In genomic region chr7:106071999-106072714, GRCh38 we compare ENCODE assay signal across 1 cellular context.
TF ChIP-seq lines count a peak whose summit lies in the region.

No MANE protein-coding gene starts in this region.

TF ChIP-seq in HepG2, 621 proteins besides CTCF, POLR2A, EP300 and RAD21 (continued from another document and continues in another):
- TF ChIP-seq ZNF44 (CRISPR knock-in tag; IDR thresholded peaks at IDR 0.05) (no peak), ISL2 (CRISPR knock-in tag; IDR thresholded peaks at IDR 0.05) (peak; percentile 78), KDM1A (CRISPR knock-in tag; IDR thresholded peaks at IDR 0.05) (no peak), TCF7L2 (IDR thresholded peaks at IDR 0.05; ENCODE audit: low read depth, low read length) (no peak), ATF7-NPFF (CRISPR knock-in tag; IDR thresholded peaks at IDR 0.05; ENCODE audit: low read depth) (no peak), MED8 (CRISPR knock-in tag; IDR thresholded peaks at IDR 0.05; ENCODE audit: insufficient replicate concordance) (no peak), ZNF850 (CRISPR knock-in tag; conservative IDR thresholded peaks at IDR 0.05) (no peak), TEAD2 (CRISPR knock-in tag; IDR thresholded peaks at IDR 0.05) (no peak), DRAP1 (CRISPR knock-in tag; IDR thresholded peaks at IDR 0.05) (no peak), TBX2 (CRISPR knock-in tag; IDR thresholded peaks at IDR 0.05; ENCODE audit: borderline replicate concordance) (peak; percentile 47; the same call in 1 of the 2 replicates), KLF15 (CRISPR knock-in tag; IDR thresholded peaks at IDR 0.05; ENCODE audit: borderline replicate concordance) (no peak), KLF16 (CRISPR knock-in tag; IDR thresholded peaks at IDR 0.05) (0 out of 4 replicates have a peak, but pooled peaks of 1 of the 2 experiments have one; percentile 45), KMT2A (CRISPR knock-in tag; IDR thresholded peaks at IDR 0.05) (peak; percentile 73; the same call in 1 of the 2 replicates), U2AF2 (IDR thresholded peaks at IDR 0.05; ENCODE audit: low read depth, low read length) (no peak), POLR2G (IDR thresholded peaks at IDR 0.05; ENCODE audit: low read depth, low read length) (no peak), IRF1 (CRISPR knock-in tag; IDR thresholded peaks at IDR 0.05; ENCODE audit: low read depth) (no peak), ZC3H4 (CRISPR knock-in tag; IDR thresholded peaks at IDR 0.05; ENCODE audit: borderline replicate concordance) (no peak), ZNF766 (CRISPR knock-in tag; IDR thresholded peaks at IDR 0.05; ENCODE audit: borderline replicate concordance) (no peak), ZNF331 (CRISPR knock-in tag; IDR thresholded peaks at IDR 0.05) (peak; percentile 69; the same call in 1 of the 2 replicates), PHF21A (CRISPR knock-in tag; IDR thresholded peaks at IDR 0.05) (peak; percentile 82), TAF15 (IDR thresholded peaks at IDR 0.05; ENCODE audit: low read depth, low read length, poor library complexity, severe bottlenecking) (no peak), RNF2 (conservative IDR thresholded peaks at IDR 0.05; ENCODE audit: low read depth) (no peak), CBX5 (CRISPR knock-in tag; IDR thresholded peaks at IDR 0.05; ENCODE audit: borderline replicate concordance) (no peak), NFIB (CRISPR knock-in tag; IDR thresholded peaks at IDR 0.05; ENCODE audit: borderline replicate concordance) (no peak), ZFP82 (CRISPR knock-in tag; IDR thresholded peaks at IDR 0.05; ENCODE audit: borderline replicate concordance) (no peak), ZNF431 (CRISPR knock-in tag; IDR thresholded peaks at IDR 0.05; ENCODE audit: borderline replicate concordance, low read depth) (no peak), ZNF616 (CRISPR knock-in tag; IDR thresholded peaks at IDR 0.05; ENCODE audit: low read depth) (no peak), ZBTB33 (CRISPR knock-in tag; IDR thresholded peaks at IDR 0.05) (no peak), ZMYM3 (CRISPR knock-in tag; IDR thresholded peaks at IDR 0.05) (peak; percentile 47; the same call in 1 of the 2 replicates), ZNF543 (CRISPR knock-in tag; IDR thresholded peaks at IDR 0.05) (peak; percentile 48; the same call in 1 of the 2 replicates), POLR2AphosphoS2 (IDR thresholded peaks at IDR 0.05; ENCODE audit: low read depth, low read length) (no peak), SETDB1 (CRISPR knock-in tag; IDR thresholded peaks at IDR 0.05; ENCODE audit: borderline replicate concordance) (no peak), SRSF9 (IDR thresholded peaks at IDR 0.05; ENCODE audit: borderline replicate concordance, insufficient read depth, low read depth, low read length, poor library complexity, severe bottlenecking) (no peak), ZNF574 (CRISPR knock-in tag; IDR thresholded peaks at IDR 0.05) (0 out of 2 replicates have a peak, but pooled peaks have one; percentile 31), PRDM4 (CRISPR knock-in tag; IDR thresholded peaks at IDR 0.05; ENCODE audit: borderline replicate concordance) (no peak), RFX3 (CRISPR knock-in tag; IDR thresholded peaks at IDR 0.05) (no peak), MXI1 (IDR thresholded peaks at IDR 0.05; ENCODE audit: borderline replicate concordance, low read depth, low read length) (no peak), ZHX2 (IDR thresholded peaks at IDR 0.05; ENCODE audit: low read depth) (no peak), ZHX2 (CRISPR knock-in tag; IDR thresholded peaks at IDR 0.05; ENCODE audit: borderline replicate concordance) (0 out of 2 replicates have a peak, but pooled peaks have one; percentile 61), HBP1 (CRISPR knock-in tag; IDR thresholded peaks at IDR 0.05; ENCODE audit: low read depth) (no peak), DDIT3 (CRISPR knock-in tag; IDR thresholded peaks at IDR 0.05) (no peak), MED1 (CRISPR knock-in tag; IDR thresholded peaks at IDR 0.05) (peak; percentile 53), ZSCAN12 (CRISPR knock-in tag; IDR thresholded peaks at IDR 0.05) (0 out of 2 replicates have a peak, but pooled peaks have one; percentile 22), DR1 (CRISPR knock-in tag; IDR thresholded peaks at IDR 0.05) (no peak), ZNF670 (CRISPR knock-in tag; IDR thresholded peaks at IDR 0.05; ENCODE audit: borderline replicate concordance) (0 out of 2 replicates have a peak, but pooled peaks have one; percentile 35), NR2F1 (CRISPR knock-in tag; IDR thresholded peaks at IDR 0.05) (no peak), KMT2B (CRISPR knock-in tag; IDR thresholded peaks at IDR 0.05) (no peak), NPAS2 (CRISPR knock-in tag; IDR thresholded peaks at IDR 0.05; ENCODE audit: borderline replicate concordance) (no peak), PCBP1 (IDR thresholded peaks at IDR 0.05; ENCODE audit: borderline replicate concordance, low read depth, low read length) (no peak), ZSCAN5A (CRISPR knock-in tag; IDR thresholded peaks at IDR 0.05; ENCODE audit: borderline replicate concordance) (no peak), PRMT3 (CRISPR knock-in tag; IDR thresholded peaks at IDR 0.05; ENCODE audit: borderline replicate concordance, low read depth) (no peak), EED (CRISPR knock-in tag; IDR thresholded peaks at IDR 0.05) (no peak), ZNF839 (CRISPR knock-in tag; IDR thresholded peaks at IDR 0.05; ENCODE audit: borderline replicate concordance) (no peak)
